Comparison of ENCODE assay signal across 20 cellular contexts in the genomic region with DNA sequence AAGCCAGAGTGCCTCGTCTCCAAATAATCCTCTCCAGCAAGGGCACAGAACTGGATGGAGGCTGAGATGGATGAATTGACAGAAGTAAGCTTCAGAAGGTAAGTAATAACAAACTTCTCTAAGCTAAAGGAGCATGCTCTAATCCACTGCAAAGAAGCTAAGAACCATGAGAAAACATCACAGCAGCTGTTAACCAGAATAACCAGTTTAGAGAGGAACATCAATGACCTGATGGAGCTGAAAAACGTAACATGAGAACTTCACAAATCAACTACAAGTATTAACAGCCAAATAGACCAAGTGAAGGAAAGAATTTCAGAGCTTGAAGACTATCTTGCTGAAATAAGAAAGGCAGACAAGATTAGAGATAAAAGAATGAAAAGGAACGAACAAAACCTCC.
"Had no signal": no experiment of that assay in that cellular context is flagged by ENCODE, and none has a peak within 500 bp of the region (broad histone marks: within the 10 kb centered on the region; RNA-seq: fewer than 3 reads in every experiment).

No MANE protein-coding gene starts in this region.

- H3K27ac ChIP-seq: body of pancreas, epithelial cell of prostate, hepatocyte, lower lobe of right lung, thyroid gland had no signal

- H3K4me3 ChIP-seq: body of pancreas, hepatocyte, lower lobe of right lung, thyroid gland had no signal

- H2AFZ ChIP-seq: hepatocyte had no signal

- DNase-seq: activated B cell treated with CpG ODN at 0.5 μM for 24 hours; activated CD4-positive, alpha-beta T cell treated with anti-CD3 and anti-CD28 coated beads for 4 hours; activated CD8-positive, alpha-beta T cell treated with anti-CD3 and anti-CD28 coated beads for 36 hours; activated naive CD4-positive, alpha-beta T cell; activated naive CD8-positive, alpha-beta T cell treated with anti-CD3 and anti-CD28 coated beads for 36 hours; activated T-cell treated with anti-CD3 and anti-CD28 coated beads, Interleukin-2, amount 50 U/mL, for 1 hour; amniotic stem cell; body of pancreas; effector memory CD8-positive, alpha-beta T cell; foreskin fibroblast; lower lobe of right lung; stimulated activated CD4-positive, alpha-beta T cell treated with anti-CD3 and anti-CD28 coated beads, Interleukin-12 subunit alpha, Interleukin-12 subunit beta, amount 100 ng/mL, for 4 hours; stimulated activated CD4-positive, alpha-beta T cell treated with anti-CD3 and anti-CD28 coated beads, Interleukin-1b, Interleukin-23, amount 100 ng/mL, for 48 hours; stimulated activated naive CD4-positive, alpha-beta T cell treated with Interleukin-2 at 50 U/mL for 16 hours; thyroid gland had no signal

- H3K36me3 ChIP-seq: lower lobe of right lung, thyroid gland had no signal

- FAIRE-seq: keratinocyte had no signal

- ATAC-seq: activated CD8-positive, alpha-beta T cell treated with anti-CD3 and anti-CD28 coated beads for 36 hours; activated T-helper 17 cell treated with anti-CD3 and anti-CD28 coated beads, Interleukin-2, amount 50 U/mL, for 72 hours; body of pancreas; effector memory CD8-positive, alpha-beta T cell; lower lobe of right lung; natural killer cell treated with Interleukin-12 subunit alpha and Interleukin-12 subunit beta and Interleukin-15 and Interleukin-18, amount 100 ng/mL, for 72 hours had no signal

- H3K27me3 Mint-ChIP-seq: activated B cell treated with CpG ODN at 0.5 μM for 24 hours; activated CD8-positive, alpha-beta T cell treated with anti-CD3 and anti-CD28 coated beads for 36 hours; activated naive CD8-positive, alpha-beta T cell treated with anti-CD3 and anti-CD28 coated beads for 36 hours; activated T-helper 17 cell treated with anti-CD3 and anti-CD28 coated beads, Interleukin-2, amount 50 U/mL, for 72 hours; effector memory CD8-positive, alpha-beta T cell; natural killer cell treated with Interleukin-12 subunit alpha and Interleukin-12 subunit beta and Interleukin-15 and Interleukin-18, amount 100 ng/mL, for 72 hours had no signal

- H3K4me3 Mint-ChIP-seq: activated B cell treated with CpG ODN at 0.5 μM for 24 hours; activated CD8-positive, alpha-beta T cell treated with anti-CD3 and anti-CD28 coated beads for 36 hours; activated naive CD8-positive, alpha-beta T cell treated with anti-CD3 and anti-CD28 coated beads for 36 hours; activated T-helper 17 cell treated with anti-CD3 and anti-CD28 coated beads, Interleukin-2, amount 50 U/mL, for 72 hours; effector memory CD8-positive, alpha-beta T cell; natural killer cell treated with Interleukin-12 subunit alpha and Interleukin-12 subunit beta and Interleukin-15 and Interleukin-18, amount 100 ng/mL, for 72 hours had no signal

- H3K79me2 ChIP-seq: hepatocyte had no signal

- H3K27me3 ChIP-seq: body of pancreas, hepatocyte, thyroid gland had no signal

- H3K4me1 ChIP-seq: body of pancreas, lower lobe of right lung, thyroid gland had no signal

- H3K27ac Mint-ChIP-seq: activated B cell treated with CpG ODN at 0.5 μM for 24 hours; activated CD8-positive, alpha-beta T cell treated with anti-CD3 and anti-CD28 coated beads for 36 hours; activated naive CD8-positive, alpha-beta T cell treated with anti-CD3 and anti-CD28 coated beads for 36 hours; activated T-helper 17 cell treated with anti-CD3 and anti-CD28 coated beads, Interleukin-2, amount 50 U/mL, for 72 hours; effector memory CD8-positive, alpha-beta T cell; natural killer cell treated with Interleukin-12 subunit alpha and Interleukin-12 subunit beta and Interleukin-15 and Interleukin-18, amount 100 ng/mL, for 72 hours had no signal

- H3K4me2 ChIP-seq: hepatocyte had no signal

- H3K4me1 Mint-ChIP-seq: activated B cell treated with CpG ODN at 0.5 μM for 24 hours; activated T-helper 17 cell treated with anti-CD3 and anti-CD28 coated beads, Interleukin-2, amount 50 U/mL, for 72 hours had no signal

- H3K9me3 ChIP-seq: body of pancreas, thyroid gland had no signal
